ENCODE assay signal across 9 cellular contexts in the genomic region with DNA sequence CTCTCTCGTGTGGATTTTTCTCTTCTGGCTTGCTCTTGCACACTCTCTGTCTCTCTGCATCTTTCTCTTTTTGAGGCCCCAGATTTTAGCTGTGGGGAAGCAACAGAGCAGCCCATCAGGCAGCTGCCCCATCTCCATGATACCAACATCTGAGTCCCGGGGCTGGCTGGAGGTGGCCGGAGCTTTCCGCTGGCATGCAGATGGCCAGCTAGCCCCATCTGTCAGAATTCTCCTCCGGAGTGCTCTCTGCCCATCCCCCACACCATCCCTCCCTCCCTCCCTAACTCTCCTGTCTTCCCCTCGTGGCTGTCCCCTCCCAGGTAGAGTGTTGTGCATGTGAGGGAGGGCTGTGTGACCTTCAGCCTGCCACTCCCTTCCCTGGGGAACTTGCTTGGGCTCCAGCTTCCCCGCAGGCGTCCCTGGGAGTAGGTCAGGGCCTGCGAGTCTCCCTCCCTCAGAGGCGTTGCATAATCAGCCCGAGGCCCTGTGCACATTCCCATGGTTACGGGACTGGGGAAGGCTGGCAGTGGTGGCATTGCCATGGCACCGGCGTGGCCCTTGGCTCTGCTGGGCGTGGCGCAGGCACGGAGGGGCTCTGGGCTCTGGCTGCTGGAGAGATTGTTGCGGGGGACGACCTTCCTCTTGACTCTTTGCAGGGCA. TPM values are rescaled to one million over a fixed set of nuclear protein-coding genes. Genes with fewer than 3 reads are reported as not detected.
DNase-seq lines count a peak whose midpoint lies in the region; ATAC-seq and TF ChIP-seq lines count a peak whose summit lies in the region.
"Had no signal": no experiment of that assay in that cellular context is flagged by ENCODE, and none has a peak within 500 bp of the region (broad histone marks: within the 10 kb centered on the region; RNA-seq: fewer than 3 reads in every experiment).

No MANE protein-coding gene starts in this region.

- no peak overlapping the region for H3K27ac Mint-ChIP-seq in GM23338

- H3K9ac ChIP-seq in parathyroid adenoma, result no peak overlapping the region

- peak; percentile 52 for DNase-seq in GM23338 (ENCODE audit: low spot score)
- DNase-seq in NCI-H69 (lab: John Stamatoyannopoulos, UW), result peak; percentile 98
- peak; percentile 37 for DNase-seq in fibroblast of villous mesenchyme (ENCODE audit: low read depth)
- DNase-seq in NCI-H1092 (lab: John Stamatoyannopoulos, UW), result no peak
- DNase-seq: mesenchymal stem cell, NCI-H446 had no signal

- peaks cover 7% of the 10 kb centered on the region for H3K36me3 Mint-ChIP-seq in GM23338 (ENCODE audit: low read depth)

- H3K9me3 Mint-ChIP-seq in GM23338, result peaks cover 3% of the 10 kb centered on the region; the same call in 1 of the 3 replicates

- ATAC-seq in GM23338, result peak; percentile 6
- ATAC-seq in GM18517 (IDR thresholded peaks at IDR 0.05; ENCODE audit: unreplicated experiment), result no peak
- ATAC-seq in HG03469 (IDR thresholded peaks at IDR 0.05; ENCODE audit: unreplicated experiment), result no peak

- H2AFZ ChIP-seq in GM23338, result no peak overlapping the region
- H2AFZ ChIP-seq in parathyroid adenoma, result peak overlapping the region; percentile 91

- peak overlapping the region; percentile 7; the same call in 1 of the 3 replicates for H3K4me3 Mint-ChIP-seq in GM23338

- H3K4me1 ChIP-seq in GM23338 (ENCODE audit: insufficient read depth) (peaks cover 49% of the 10 kb centered on the region), parathyroid adenoma (peaks cover 8% of the 10 kb centered on the region)

- H3K79me2 ChIP-seq in GM23338 (replicated peaks; ENCODE audit: insufficient read depth) (no peaks in the 10 kb centered on the region), parathyroid adenoma (no peaks in the 10 kb centered on the region)

- TF ChIP-seq CTCF in GM23338 (conservative IDR thresholded peaks at IDR 0.05; ENCODE audit: low read depth in 2 of 2) (no peak), fibroblast of villous mesenchyme (IDR thresholded peaks at IDR 0.05; ENCODE audit: insufficient read depth, low read depth, low read length) (no peak), parathyroid adenoma (IDR thresholded peaks at IDR 0.05) (no peak)

- H3K4me2 ChIP-seq in GM23338 (peak overlapping the region; percentile 38; the same call in 1 of the 2 replicates), parathyroid adenoma (ENCODE audit: low read length) (no peak overlapping the region)

- no peaks in the 10 kb centered on the region for H3K9me2 ChIP-seq in GM23338 (ENCODE audit: insufficient read depth)

- H3K27me3 Mint-ChIP-seq in GM23338 (ENCODE audit: insufficient read depth, low read depth, poor library complexity), result peaks cover 27% of the 10 kb centered on the region

- H3K4me3 ChIP-seq in GM23338 (no peak overlapping the region), fibroblast of villous mesenchyme (ENCODE audit: low read depth, low read length) (no peak overlapping the region), parathyroid adenoma (ENCODE audit: low read depth, low read length) (no peak overlapping the region)

- H3K36me3 ChIP-seq in GM23338 (ENCODE audit: insufficient read depth) (no peaks in the 10 kb centered on the region), parathyroid adenoma (ENCODE audit: control insufficient read depth, insufficient read depth, low read length) (no peaks in the 10 kb centered on the region)

- H3F3A ChIP-seq in GM23338 (replicated peaks; ENCODE audit: low read depth), result 0 out of 2 replicates have a peak, but pooled peaks cover 2% of the 10 kb centered on the region

- no peaks in the 10 kb centered on the region for H4K20me1 ChIP-seq in GM23338 (replicated peaks; ENCODE audit: insufficient read depth)

- H3K27ac ChIP-seq in GM23338 (ENCODE audit: low read depth) (no peak overlapping the region), parathyroid adenoma (no peak overlapping the region)

- H3K27me3 ChIP-seq in GM23338 (ENCODE audit: insufficient read depth), result peaks cover 8% of the 10 kb centered on the region
- no peaks in the 10 kb centered on the region for H3K27me3 ChIP-seq in parathyroid adenoma (ENCODE audit: control insufficient read depth, insufficient read depth, low read length)

- H3K9me3 ChIP-seq in parathyroid adenoma (ENCODE audit: control insufficient read depth, low read length), result no peaks in the 10 kb centered on the region

- peaks cover 61% of the 10 kb centered on the region for H3K4me1 Mint-ChIP-seq in GM23338

TF ChIP-seq in GM23338, 12 proteins besides CTCF, POLR2A, EP300 and RAD21:
- TF ChIP-seq, protein P1, sequence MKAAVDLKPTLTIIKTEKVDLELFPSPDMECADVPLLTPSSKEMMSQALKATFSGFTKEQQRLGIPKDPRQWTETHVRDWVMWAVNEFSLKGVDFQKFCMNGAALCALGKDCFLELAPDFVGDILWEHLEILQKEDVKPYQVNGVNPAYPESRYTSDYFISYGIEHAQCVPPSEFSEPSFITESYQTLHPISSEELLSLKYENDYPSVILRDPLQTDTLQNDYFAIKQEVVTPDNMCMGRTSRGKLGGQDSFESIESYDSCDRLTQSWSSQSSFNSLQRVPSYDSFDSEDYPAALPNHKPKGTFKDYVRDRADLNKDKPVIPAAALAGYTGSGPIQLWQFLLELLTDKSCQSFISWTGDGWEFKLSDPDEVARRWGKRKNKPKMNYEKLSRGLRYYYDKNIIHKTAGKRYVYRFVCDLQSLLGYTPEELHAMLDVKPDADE (IDR thresholded peaks at IDR 0.05), result no peak
- TF ChIP-seq JUNB (IDR thresholded peaks at IDR 0.05; ENCODE audit: unreplicated experiment), result no peak
- TF ChIP-seq ZNF331 (CRISPR knock-in tag; IDR thresholded peaks at IDR 0.05; ENCODE audit: low read depth), result no peak
- TF ChIP-seq NANOG (IDR thresholded peaks at IDR 0.05; ENCODE audit: borderline replicate concordance), result no peak
- TF ChIP-seq POLR2AphosphoS5 (IDR thresholded peaks at IDR 0.05; ENCODE audit: low read depth), result no peak
- no peak for TF ChIP-seq EZH2phosphoT487 (IDR thresholded peaks at IDR 0.05; ENCODE audit: unreplicated experiment)
- TF ChIP-seq, protein P2, sequence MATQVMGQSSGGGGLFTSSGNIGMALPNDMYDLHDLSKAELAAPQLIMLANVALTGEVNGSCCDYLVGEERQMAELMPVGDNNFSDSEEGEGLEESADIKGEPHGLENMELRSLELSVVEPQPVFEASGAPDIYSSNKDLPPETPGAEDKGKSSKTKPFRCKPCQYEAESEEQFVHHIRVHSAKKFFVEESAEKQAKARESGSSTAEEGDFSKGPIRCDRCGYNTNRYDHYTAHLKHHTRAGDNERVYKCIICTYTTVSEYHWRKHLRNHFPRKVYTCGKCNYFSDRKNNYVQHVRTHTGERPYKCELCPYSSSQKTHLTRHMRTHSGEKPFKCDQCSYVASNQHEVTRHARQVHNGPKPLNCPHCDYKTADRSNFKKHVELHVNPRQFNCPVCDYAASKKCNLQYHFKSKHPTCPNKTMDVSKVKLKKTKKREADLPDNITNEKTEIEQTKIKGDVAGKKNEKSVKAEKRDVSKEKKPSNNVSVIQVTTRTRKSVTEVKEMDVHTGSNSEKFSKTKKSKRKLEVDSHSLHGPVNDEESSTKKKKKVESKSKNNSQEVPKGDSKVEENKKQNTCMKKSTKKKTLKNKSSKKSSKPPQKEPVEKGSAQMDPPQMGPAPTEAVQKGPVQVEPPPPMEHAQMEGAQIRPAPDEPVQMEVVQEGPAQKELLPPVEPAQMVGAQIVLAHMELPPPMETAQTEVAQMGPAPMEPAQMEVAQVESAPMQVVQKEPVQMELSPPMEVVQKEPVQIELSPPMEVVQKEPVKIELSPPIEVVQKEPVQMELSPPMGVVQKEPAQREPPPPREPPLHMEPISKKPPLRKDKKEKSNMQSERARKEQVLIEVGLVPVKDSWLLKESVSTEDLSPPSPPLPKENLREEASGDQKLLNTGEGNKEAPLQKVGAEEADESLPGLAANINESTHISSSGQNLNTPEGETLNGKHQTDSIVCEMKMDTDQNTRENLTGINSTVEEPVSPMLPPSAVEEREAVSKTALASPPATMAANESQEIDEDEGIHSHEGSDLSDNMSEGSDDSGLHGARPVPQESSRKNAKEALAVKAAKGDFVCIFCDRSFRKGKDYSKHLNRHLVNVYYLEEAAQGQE (IDR thresholded peaks at IDR 0.05; ENCODE audit: unreplicated experiment), result no peak
- TF ChIP-seq ZNF114 (CRISPR knock-in tag; IDR thresholded peaks at IDR 0.05), result no peak
- no peak for TF ChIP-seq EZH2 (IDR thresholded peaks at IDR 0.05; ENCODE audit: low read depth, unreplicated experiment)

RNA-seq across cellular contexts. Expression of a gene that starts 24.7 kb away (rescaled TPM):
- not detected in 2 replicates for total RNA-seq in GM23338 (2014; rRNA removed; shearing (Covaris generic))
- 0.64 and 2.2 TPM in 2 replicates for polyA plus RNA-seq in GM23338 (2016; fragmentation: Nextera tagmentation; extraction: Ambion mirVana)
- not detected in 2 replicates for total RNA-seq in fibroblast of villous mesenchyme
